ENCODE assay signal across 1 cellular context in genomic region chr15:40815042-40815678, GRCh38.
TF ChIP-seq lines count a peak whose summit lies in the region.

No MANE protein-coding gene starts in this region.

TF ChIP-seq in HepG2, 621 proteins besides CTCF, POLR2A, EP300 and RAD21:
- TF ChIP-seq, protein P1, sequence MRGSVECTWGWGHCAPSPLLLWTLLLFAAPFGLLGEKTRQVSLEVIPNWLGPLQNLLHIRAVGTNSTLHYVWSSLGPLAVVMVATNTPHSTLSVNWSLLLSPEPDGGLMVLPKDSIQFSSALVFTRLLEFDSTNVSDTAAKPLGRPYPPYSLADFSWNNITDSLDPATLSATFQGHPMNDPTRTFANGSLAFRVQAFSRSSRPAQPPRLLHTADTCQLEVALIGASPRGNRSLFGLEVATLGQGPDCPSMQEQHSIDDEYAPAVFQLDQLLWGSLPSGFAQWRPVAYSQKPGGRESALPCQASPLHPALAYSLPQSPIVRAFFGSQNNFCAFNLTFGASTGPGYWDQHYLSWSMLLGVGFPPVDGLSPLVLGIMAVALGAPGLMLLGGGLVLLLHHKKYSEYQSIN (CRISPR knock-in tag; IDR thresholded peaks at IDR 0.05; ENCODE audit: borderline replicate concordance) = no peak
- TF ChIP-seq GATA4 (IDR thresholded peaks at IDR 0.05; ENCODE audit: borderline replicate concordance, low read depth) (no peak), HNF4A (CRISPR knock-in tag; IDR thresholded peaks at IDR 0.05) (no peak), ATF7-NPFF (CRISPR knock-in tag; IDR thresholded peaks at IDR 0.05; ENCODE audit: low read depth) (no peak), MAFG (CRISPR knock-in tag; IDR thresholded peaks at IDR 0.05) (no peak), RARG (CRISPR knock-in tag; IDR thresholded peaks at IDR 0.05; ENCODE audit: low read depth) (no peak), ATRX (CRISPR knock-in tag; IDR thresholded peaks at IDR 0.05; ENCODE audit: borderline replicate concordance) (no peak), THYN1 (CRISPR knock-in tag; IDR thresholded peaks at IDR 0.05; ENCODE audit: borderline replicate concordance, low read depth) (no peak), THAP8 (CRISPR knock-in tag; IDR thresholded peaks at IDR 0.05; ENCODE audit: borderline replicate concordance) (no peak), ZMYM3 (CRISPR knock-in tag; IDR thresholded peaks at IDR 0.05) (no peak), SMAD3 (CRISPR knock-in tag; IDR thresholded peaks at IDR 0.05) (no peak), ZNF550 (CRISPR knock-in tag; IDR thresholded peaks at IDR 0.05; ENCODE audit: borderline replicate concordance) (no peak), SMAD9 (CRISPR knock-in tag; IDR thresholded peaks at IDR 0.05) (no peak)
- TF ChIP-seq, protein P2, sequence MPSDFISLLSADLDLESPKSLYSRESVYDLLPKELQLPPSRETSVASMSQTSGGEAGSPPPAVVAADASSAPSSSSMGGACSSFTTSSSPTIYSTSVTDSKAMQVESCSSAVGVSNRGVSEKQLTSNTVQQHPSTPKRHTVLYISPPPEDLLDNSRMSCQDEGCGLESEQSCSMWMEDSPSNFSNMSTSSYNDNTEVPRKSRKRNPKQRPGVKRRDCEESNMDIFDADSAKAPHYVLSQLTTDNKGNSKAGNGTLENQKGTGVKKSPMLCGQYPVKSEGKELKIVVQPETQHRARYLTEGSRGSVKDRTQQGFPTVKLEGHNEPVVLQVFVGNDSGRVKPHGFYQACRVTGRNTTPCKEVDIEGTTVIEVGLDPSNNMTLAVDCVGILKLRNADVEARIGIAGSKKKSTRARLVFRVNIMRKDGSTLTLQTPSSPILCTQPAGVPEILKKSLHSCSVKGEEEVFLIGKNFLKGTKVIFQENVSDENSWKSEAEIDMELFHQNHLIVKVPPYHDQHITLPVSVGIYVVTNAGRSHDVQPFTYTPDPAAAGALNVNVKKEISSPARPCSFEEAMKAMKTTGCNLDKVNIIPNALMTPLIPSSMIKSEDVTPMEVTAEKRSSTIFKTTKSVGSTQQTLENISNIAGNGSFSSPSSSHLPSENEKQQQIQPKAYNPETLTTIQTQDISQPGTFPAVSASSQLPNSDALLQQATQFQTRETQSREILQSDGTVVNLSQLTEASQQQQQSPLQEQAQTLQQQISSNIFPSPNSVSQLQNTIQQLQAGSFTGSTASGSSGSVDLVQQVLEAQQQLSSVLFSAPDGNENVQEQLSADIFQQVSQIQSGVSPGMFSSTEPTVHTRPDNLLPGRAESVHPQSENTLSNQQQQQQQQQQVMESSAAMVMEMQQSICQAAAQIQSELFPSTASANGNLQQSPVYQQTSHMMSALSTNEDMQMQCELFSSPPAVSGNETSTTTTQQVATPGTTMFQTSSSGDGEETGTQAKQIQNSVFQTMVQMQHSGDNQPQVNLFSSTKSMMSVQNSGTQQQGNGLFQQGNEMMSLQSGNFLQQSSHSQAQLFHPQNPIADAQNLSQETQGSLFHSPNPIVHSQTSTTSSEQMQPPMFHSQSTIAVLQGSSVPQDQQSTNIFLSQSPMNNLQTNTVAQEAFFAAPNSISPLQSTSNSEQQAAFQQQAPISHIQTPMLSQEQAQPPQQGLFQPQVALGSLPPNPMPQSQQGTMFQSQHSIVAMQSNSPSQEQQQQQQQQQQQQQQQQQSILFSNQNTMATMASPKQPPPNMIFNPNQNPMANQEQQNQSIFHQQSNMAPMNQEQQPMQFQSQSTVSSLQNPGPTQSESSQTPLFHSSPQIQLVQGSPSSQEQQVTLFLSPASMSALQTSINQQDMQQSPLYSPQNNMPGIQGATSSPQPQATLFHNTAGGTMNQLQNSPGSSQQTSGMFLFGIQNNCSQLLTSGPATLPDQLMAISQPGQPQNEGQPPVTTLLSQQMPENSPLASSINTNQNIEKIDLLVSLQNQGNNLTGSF (CRISPR knock-in tag; IDR thresholded peaks at IDR 0.05) = no peak
